Comparison of ENCODE assay signal across 8 cellular contexts in genomic region chr19:17794731-17795494, GRCh38. TPM values are rescaled to one million over a fixed set of nuclear protein-coding genes. Genes with fewer than 3 reads are reported as not detected.
DNase-seq lines count a peak whose midpoint lies in the region; ATAC-seq, FAIRE-seq and TF ChIP-seq lines count a peak whose summit lies in the region.

Gene B3GNT3, plus strand, starts transcription at chr19:17795138. Its CDS starts 12,670 bp downstream, at chr19:17807808.

- H3K4me3 ChIP-seq in kidney epithelial cell (ENCODE audit: low read depth, low read length) = peak within 1 kb of the TSS; percentile 30
- no peak within 1 kb of the TSS for H3K4me3 ChIP-seq in MM.1S (ENCODE audit: low read length)

- DNase-seq in CD1c-positive myeloid dendritic cell (ENCODE audit: extremely low spot score) (peak; percentile 50), HT-29 (ENCODE audit: low spot score) (peak; percentile 86), kidney epithelial cell (ENCODE audit: low read depth) (no peak), D721Med (ENCODE audit: insufficient read length, low spot score) (no peak), MM.1S (no peak)
- DNase-seq in activated T-cell treated with anti-CD3 and anti-CD28 coated beads, Interleukin-2, amount 50 U/mL, for 4 hours = no peak

- no peak within 1 kb of the TSS for H2AFZ ChIP-seq in MM.1S (ENCODE audit: low read length)

- peaks cover 56% of the 10 kb centered on the region for H3K4me1 Mint-ChIP-seq in activated T-cell treated with anti-CD3 and anti-CD28 coated beads, Interleukin-2, amount 50 U/mL, for 4 hours (ENCODE audit: low read depth)

- H3K4me2 ChIP-seq in MM.1S (ENCODE audit: low read depth, low read length) = no peak within 1 kb of the TSS

- H3K9me2 ChIP-seq in MM.1S (replicated peaks; ENCODE audit: insufficient read depth, low read length) = no peaks in the 10 kb centered on the region

- no peak for TF ChIP-seq CTCF in kidney epithelial cell (IDR thresholded peaks at IDR 0.05; ENCODE audit: insufficient read depth, low read length, poor library complexity, severe bottlenecking)
- no peak for TF ChIP-seq CTCF in D721Med (IDR thresholded peaks at IDR 0.05; ENCODE audit: insufficient read depth, missing control alignments)
- no peak for TF ChIP-seq CTCF in MM.1S (IDR thresholded peaks at IDR 0.05; ENCODE audit: low read length)

- H3K4me1 ChIP-seq in MM.1S (ENCODE audit: low read length) = 0 out of 2 replicates have a peak, but pooled peaks cover 3% of the 10 kb centered on the region

- no peaks in the 10 kb centered on the region for H3K36me3 Mint-ChIP-seq in activated T-cell treated with anti-CD3 and anti-CD28 coated beads, Interleukin-2, amount 50 U/mL, for 4 hours (ENCODE audit: insufficient read depth)

- no peak within 1 kb of the TSS for H3K9ac ChIP-seq in MM.1S (ENCODE audit: low read length)

- no peak for FAIRE-seq in D721Med (lab: Jason Lieb, UNC)

- no peaks in the 10 kb centered on the region for H3K79me2 ChIP-seq in MM.1S (ENCODE audit: low read length)

- H3K4me3 Mint-ChIP-seq in activated T-cell treated with anti-CD3 and anti-CD28 coated beads, Interleukin-2, amount 50 U/mL, for 4 hours = peak within 1 kb of the TSS; percentile 46

- H3K9me3 ChIP-seq in MM.1S (replicated peaks; ENCODE audit: insufficient read depth, low read length) = no peaks in the 10 kb centered on the region

- no peak within 1 kb of the TSS for H3K27ac ChIP-seq in MM.1S (ENCODE audit: low read length)

- H3K27me3 Mint-ChIP-seq in activated T-cell treated with anti-CD3 and anti-CD28 coated beads, Interleukin-2, amount 50 U/mL, for 4 hours (ENCODE audit: low read depth) = peaks cover 7% of the 10 kb centered on the region

- H3K27me3 ChIP-seq in kidney epithelial cell (ENCODE audit: control insufficient read depth, insufficient read depth, low read length) (peaks cover 15% of the 10 kb centered on the region), MM.1S (replicated peaks; ENCODE audit: insufficient read depth, low read length) (peaks cover 72% of the 10 kb centered on the region)

- no peaks in the 10 kb centered on the region for H3F3A ChIP-seq in MM.1S (ENCODE audit: insufficient read depth, low read length)

- no peak for ATAC-seq in activated T-cell treated with anti-CD3 and anti-CD28 coated beads, Interleukin-2, amount 50 U/mL, for 4 hours
- ATAC-seq in GM18511 (IDR thresholded peaks at IDR 0.05; ENCODE audit: unreplicated experiment) (no peak), GM19351 (IDR thresholded peaks at IDR 0.05; ENCODE audit: unreplicated experiment) (no peak)

- H3K36me3 ChIP-seq in kidney epithelial cell (ENCODE audit: control insufficient read depth, insufficient read depth, low read length) = no peaks in the 10 kb centered on the region
- no peaks in the 10 kb centered on the region for H3K36me3 ChIP-seq in MM.1S (replicated peaks; ENCODE audit: insufficient read depth, low read length)

- H4K20me1 ChIP-seq in MM.1S (ENCODE audit: insufficient read depth, low read length) = no peaks in the 10 kb centered on the region

- H3K9me3 Mint-ChIP-seq in activated T-cell treated with anti-CD3 and anti-CD28 coated beads, Interleukin-2, amount 50 U/mL, for 4 hours = no peaks in the 10 kb centered on the region

RNA-seq across cellular contexts. Expression of gene B3GNT3, which starts in this region (rescaled TPM):
- total RNA-seq in HT-29 (2014; rRNA removed; shearing (Covaris generic)) = 44.3 and 49.6 TPM in 2 replicates
- total RNA-seq in activated T-cell treated with anti-CD3 and anti-CD28 coated beads, Interleukin-2, amount 50 U/mL, for 4 hours = under 1 TPM; 0.38 to 0.52 (median 0.45) TPM
- 11.5 and 13.6 TPM in 2 replicates for total RNA-seq in kidney epithelial cell

Comparison
In these comparisons a context has a peak if more than half of its experiments do, and no peak if none do; other contexts are left out.
1. DNase-seq: peak in CD1c-positive myeloid dendritic cell (single experiment) and HT-29 (single experiment); none in activated T-cell treated with anti-CD3 and anti-CD28 coated beads, Interleukin-2, amount 50 U/mL, for 4 hours (single experiment), kidney epithelial cell (single experiment), D721Med (single experiment) and MM.1S (single experiment).